ENCODE assay signal across 18 cellular contexts in the genomic region with DNA sequence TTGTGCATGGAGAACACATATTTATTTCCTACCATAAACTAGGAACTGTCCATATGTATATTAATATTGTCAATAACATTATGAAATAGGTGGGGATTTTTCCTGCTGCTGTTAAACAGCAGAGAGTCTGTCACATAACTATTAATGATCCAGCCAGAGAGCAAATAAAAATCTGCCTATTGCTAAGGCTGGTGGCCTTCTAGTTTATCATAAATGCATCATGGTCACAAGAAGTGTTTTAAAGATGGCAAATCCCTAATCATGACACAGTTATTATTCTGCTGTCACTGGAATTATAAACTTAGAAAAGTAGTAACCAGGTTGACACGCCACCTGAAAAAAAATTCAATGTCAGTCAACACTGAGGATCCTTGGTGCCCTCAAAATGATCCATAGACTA.
DNase-seq lines count a peak whose midpoint lies in the region; ATAC-seq and TF ChIP-seq lines count a peak whose summit lies in the region.
"Had no signal": no experiment of that assay in that cellular context is flagged by ENCODE, and none has a peak within 500 bp of the region (broad histone marks: within the 10 kb centered on the region; RNA-seq: fewer than 3 reads in every experiment).

No MANE protein-coding gene starts in this region.

- peaks cover 4% of the 10 kb centered on the region; the same call in 1 of the 2 replicates for H3K9me3 Mint-ChIP-seq in HFFc6

- no peaks in the 10 kb centered on the region for H3K36me3 ChIP-seq in hepatocyte (replicated peaks; ENCODE audit: insufficient read depth, low read depth)
- H3K36me3 ChIP-seq: MG63, Peyer's patch had no signal

- no peaks in the 10 kb centered on the region for H3K9me3 ChIP-seq in hepatocyte (ENCODE audit: low read depth)
- H3K9me3 ChIP-seq: MG63, Peyer's patch had no signal

- no peaks in the 10 kb centered on the region for H3K27me3 ChIP-seq in hepatocyte
- H3K27me3 ChIP-seq: MG63, Peyer's patch had no signal

- no peaks in the 10 kb centered on the region for H4K20me1 ChIP-seq in hepatocyte (ENCODE audit: insufficient read depth, poor library complexity, severe bottlenecking)

- H3K4me3 Mint-ChIP-seq in HFFc6, result peak overlapping the region; percentile 49; the same call in 1 of the 2 replicates
- H3K4me3 Mint-ChIP-seq: H9 had no signal

- H3K4me1 ChIP-seq in hepatocyte (ENCODE audit: insufficient read depth), result no peaks in the 10 kb centered on the region
- H3K4me1 ChIP-seq: Peyer's patch had no signal

- no peaks in the 10 kb centered on the region for H3K36me3 Mint-ChIP-seq in HFFc6 (ENCODE audit: low read depth)

- H3K27ac ChIP-seq in 22Rv1 (peak overlapping the region; percentile 97), VCaP (peak overlapping the region; percentile 65), hepatocyte (peak overlapping the region; percentile 2)
- H3K27ac ChIP-seq: Peyer's patch had no signal

- H3K27ac Mint-ChIP-seq in HFFc6, result peak overlapping the region; percentile 79
- H3K27ac Mint-ChIP-seq: H9 had no signal

- H2AFZ ChIP-seq in hepatocyte, result no peak overlapping the region

- H3K4me2 ChIP-seq in hepatocyte, result no peak overlapping the region

- TF ChIP-seq CTCF in 22Rv1 (IDR thresholded peaks at IDR 0.05) (no peak), HFFc6 (IDR thresholded peaks at IDR 0.05) (no peak), VCaP (conservative IDR thresholded peaks at IDR 0.05) (no peak), hepatocyte (IDR thresholded peaks at IDR 0.05; ENCODE audit: poor library complexity) (no peak)

- H3K79me2 ChIP-seq in hepatocyte, result no peaks in the 10 kb centered on the region

- DNase-seq in HFFc6 (no peak), hepatocyte (ENCODE audit: low spot score) (no peak), Ammon's horn (ENCODE audit: low spot score) (no peak), NCI-H774 (lab: John Stamatoyannopoulos, UW) (no peak), NAMALWA (ENCODE audit: low spot score) (no peak)
- DNase-seq: ACHN, AML-193, COR-L47, H9, MG63, NCI-H1105, NCI-H1694, NCI-H226, NCI-H524 treated with DMSO at 0.1 percent for 48 hours, Peyer's patch had no signal

- WGBS in hepatocyte (ENCODE audit: low lambda C conversion rate, missing lambda C conversion rate), result 88% methylated on average over 1 of the region's 1 CpG

- H3K27me3 Mint-ChIP-seq in HFFc6 (ENCODE audit: insufficient read depth), result no peaks in the 10 kb centered on the region

- H3K9me2 ChIP-seq in hepatocyte (replicated peaks; ENCODE audit: insufficient read depth), result no peaks in the 10 kb centered on the region

- ATAC-seq in HG03439 (IDR thresholded peaks at IDR 0.05; ENCODE audit: unreplicated experiment), result no peak

- no peak overlapping the region for H3K4me3 ChIP-seq in hepatocyte
- H3K4me3 ChIP-seq: MG63, Peyer's patch had no signal

- H3K4me1 Mint-ChIP-seq in HFFc6 (ENCODE audit: low read depth), result peaks cover 37% of the 10 kb centered on the region

Comparison
In these comparisons a context has a peak if more than half of its experiments do, and no peak if none do; other contexts are left out.
1. H3K27ac ChIP-seq: peak in every context shown above with its lines; median percentile 97 in 22Rv1; 65 in VCaP; 2 in hepatocyte.